ENCODE assay signal across 8 cellular contexts in the genomic region with DNA sequence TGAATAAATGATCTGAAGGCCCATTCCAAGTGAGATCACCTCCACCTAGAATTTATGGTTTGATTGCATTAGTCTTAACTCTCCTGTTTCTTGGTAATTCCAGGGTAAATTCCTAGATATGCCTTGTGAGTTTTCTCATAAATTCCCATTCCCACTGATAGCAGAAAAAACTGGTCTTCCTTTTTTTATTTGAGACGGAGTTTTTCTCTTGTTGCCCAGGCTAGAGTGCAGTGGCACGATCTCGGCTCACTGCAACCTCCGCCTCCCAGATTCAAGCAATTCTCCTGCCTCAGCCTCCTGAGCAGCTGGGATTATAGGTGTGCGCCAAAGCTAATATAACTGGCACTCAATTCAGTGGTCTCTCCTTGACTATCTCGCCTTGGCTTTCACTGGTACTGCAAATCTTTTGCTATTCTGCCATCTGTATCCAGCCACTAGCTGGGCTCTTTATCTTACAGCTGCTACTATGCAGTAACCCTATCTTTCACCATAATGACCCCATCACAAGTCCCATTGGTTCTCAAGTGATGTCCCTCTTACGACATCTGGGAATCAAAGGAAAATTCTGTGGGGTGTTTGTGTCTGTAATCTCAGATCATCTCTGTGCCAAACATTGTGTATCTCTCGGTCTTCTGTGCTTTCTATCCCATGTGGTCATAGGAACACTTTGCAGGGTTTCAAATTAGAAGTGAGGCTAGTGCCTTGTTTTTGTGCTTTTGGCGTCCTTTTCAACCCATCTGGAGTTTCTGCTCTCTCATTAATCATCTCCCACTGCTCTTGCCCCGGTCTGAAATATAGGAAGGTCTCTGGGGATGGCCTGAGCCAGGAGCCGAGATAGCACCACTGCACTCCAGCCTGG. TPM values are rescaled to one million over a fixed set of nuclear protein-coding genes. Genes with fewer than 3 reads are reported as not detected.
A peak's percentile ranks its signal among the peaks of the same experiment; 100 is the strongest.
DNase-seq lines count a peak whose midpoint lies in the region; ATAC-seq and TF ChIP-seq lines count a peak whose summit lies in the region.

No MANE protein-coding gene starts in this region.

- H3K4me1 ChIP-seq in PC-9 (replicated peaks; ENCODE audit: insufficient read depth), result peaks cover 21% of the 10 kb centered on the region

- peak overlapping the region; percentile 35 for H3K27ac Mint-ChIP-seq in activated T-cell treated with anti-CD3 and anti-CD28 coated beads, Interleukin-2, amount 50 U/mL, for 72 hours

- intact Hi-C loops in PC-9 (cut with micrococcal nuclease; ENCODE audit: unreplicated experiment), result no loop called here

- H3K4me1 Mint-ChIP-seq in activated T-cell treated with anti-CD3 and anti-CD28 coated beads, Interleukin-2, amount 50 U/mL, for 72 hours (ENCODE audit: low read depth), result peaks cover 31% of the 10 kb centered on the region

- H3K4me3 ChIP-seq in PC-9 (no peak overlapping the region), fibroblast of mammary gland (ENCODE audit: control insufficient read depth, low read depth, low read length) (no peak overlapping the region)

- H3K27me3 Mint-ChIP-seq in activated T-cell treated with anti-CD3 and anti-CD28 coated beads, Interleukin-2, amount 50 U/mL, for 72 hours (ENCODE audit: low read depth), result no peaks in the 10 kb centered on the region

- H3K9me3 ChIP-seq in PC-9 (ENCODE audit: insufficient read depth, low read depth), result no peaks in the 10 kb centered on the region

- TF ChIP-seq CTCF in PC-9 (conservative IDR thresholded peaks at IDR 0.05), result no peak
- TF ChIP-seq CTCF in fibroblast of mammary gland (conservative IDR thresholded peaks at IDR 0.05; ENCODE audit: control insufficient read depth, insufficient read depth, low read depth, low read length), result no peak
- no peak for TF ChIP-seq CTCF in GM10248 (IDR thresholded peaks at IDR 0.05; ENCODE audit: control extremely low read depth, extremely low read depth, low read depth, missing control alignments)

- H2AFZ ChIP-seq in PC-9, result no peak overlapping the region

- POLR2A ChIA-PET in PC-9 (lab: Charles Lee; ENCODE audit: unreplicated experiment), result no interaction called here
- POLR2A ChIA-PET in GM10248 (lab: Yijun Ruan, JAX), result interaction anchor here (0.5 kb wide), 1 partner anchor 12 kb away, joined by 4 read pairs; no protein-coding TSS in a partner anchor

- peak in 1 of 2 donors; percentile 22 for ATAC-seq in activated T-cell treated with anti-CD3 and anti-CD28 coated beads, Interleukin-2, amount 50 U/mL, for 72 hours (replicated peaks in 1 of 2)
- ATAC-seq in HG03571 (IDR thresholded peaks at IDR 0.05; ENCODE audit: unreplicated experiment), result no peak

- DNase-seq in activated T-cell treated with anti-CD3 and anti-CD28 coated beads, Interleukin-2, amount 50 U/mL, for 72 hours, result no peak
- no peak for DNase-seq in activated T-cell treated with anti-CD3 and anti-CD28 coated beads, Interleukin-2, amount 50 U/mL, for 48 hours
- no peak for DNase-seq in PC-9
- DNase-seq in fibroblast of mammary gland (ENCODE audit: low read depth), result peak; percentile 45
- peak; percentile 8 for DNase-seq in superior temporal gyrus (ENCODE audit: extremely low spot score)
- no peak for DNase-seq in COLO829 (ENCODE audit: low spot score)
- no peak for DNase-seq in GM10248 (ENCODE audit: extremely low spot score)

- CTCF ChIA-PET in PC-9 (lab: Charles Lee), result no interaction called here
- CTCF ChIA-PET in GM10248 (lab: Yijun Ruan, JAX), result no interaction called here

- no peaks in the 10 kb centered on the region for H3K9me3 Mint-ChIP-seq in activated T-cell treated with anti-CD3 and anti-CD28 coated beads, Interleukin-2, amount 50 U/mL, for 72 hours

- peak overlapping the region; percentile 73 for H3K27ac ChIP-seq in PC-9

- no peaks in the 10 kb centered on the region for H3K27me3 ChIP-seq in PC-9 (ENCODE audit: insufficient read depth, low read depth)

- H3K4me3 Mint-ChIP-seq in activated T-cell treated with anti-CD3 and anti-CD28 coated beads, Interleukin-2, amount 50 U/mL, for 72 hours, result no peak overlapping the region

- peaks cover 34% of the 10 kb centered on the region for H4K20me1 ChIP-seq in PC-9 (ENCODE audit: insufficient read depth)

- H3K9me2 ChIP-seq in PC-9 (ENCODE audit: insufficient read depth), result no peaks in the 10 kb centered on the region

- H3K36me3 ChIP-seq in PC-9 (ENCODE audit: low read depth), result peaks cover 23% of the 10 kb centered on the region

- peaks cover 73% of the 10 kb centered on the region for H3F3A ChIP-seq in PC-9 (ENCODE audit: insufficient read depth, low read depth)

- no peak overlapping the region for H3K4me2 ChIP-seq in PC-9

- 0 out of 2 replicates have a peak, but pooled peaks cover 4% of the 10 kb centered on the region for H3K79me2 ChIP-seq in PC-9 (ENCODE audit: low read depth)

- H3K36me3 Mint-ChIP-seq in activated T-cell treated with anti-CD3 and anti-CD28 coated beads, Interleukin-2, amount 50 U/mL, for 72 hours (ENCODE audit: insufficient read depth in 2 of 2), result peaks cover 12 to 23% of the 10 kb centered on the region in 2 donors

- no TSS peak for BruUV-seq in PC-9 (replicated peaks; lab: Mats Ljungman, UMichigan)

RNA-seq across cellular contexts. Expression of a gene that starts 14.4 kb away (rescaled TPM):
- 100 to 1,000 TPM; 638 to 674 TPM for total RNA-seq in activated T-cell treated with anti-CD3 and anti-CD28 coated beads, Interleukin-2, amount 50 U/mL, for 72 hours
- 403 and 583 TPM in 2 replicates for total RNA-seq in PC-9 (2021)

RNA-seq across cellular contexts. Expression of a gene that starts 15.0 kb away (rescaled TPM):
- total RNA-seq in activated T-cell treated with anti-CD3 and anti-CD28 coated beads, Interleukin-2, amount 50 U/mL, for 72 hours, result 10 to 100 TPM; 22.4 to 23.5 TPM
- total RNA-seq in PC-9 (2021), result 13.9 and 19.2 TPM in 2 replicates

RNA-seq across cellular contexts. Expression of a gene that starts 44.3 kb away (rescaled TPM):
- 1 to 10 TPM; 5.4 to 6.4 TPM for total RNA-seq in activated T-cell treated with anti-CD3 and anti-CD28 coated beads, Interleukin-2, amount 50 U/mL, for 72 hours
- total RNA-seq in PC-9 (2021), result 9.0 and 13.3 TPM in 2 replicates

Comparison
In these comparisons a context has a peak if more than half of its experiments do, and no peak if none do; other contexts are left out.
1. DNase-seq: peak in fibroblast of mammary gland (single experiment) and superior temporal gyrus (single experiment); none in activated T-cell treated with anti-CD3 and anti-CD28 coated beads, Interleukin-2, amount 50 U/mL, for 72 hours (0 of 2), activated T-cell treated with anti-CD3 and anti-CD28 coated beads, Interleukin-2, amount 50 U/mL, for 48 hours (0 of 2), PC-9 (0 of 2), COLO829 (single experiment) and GM10248 (single experiment).